ENCODE assay signal across 23 cellular contexts in the genomic region with DNA sequence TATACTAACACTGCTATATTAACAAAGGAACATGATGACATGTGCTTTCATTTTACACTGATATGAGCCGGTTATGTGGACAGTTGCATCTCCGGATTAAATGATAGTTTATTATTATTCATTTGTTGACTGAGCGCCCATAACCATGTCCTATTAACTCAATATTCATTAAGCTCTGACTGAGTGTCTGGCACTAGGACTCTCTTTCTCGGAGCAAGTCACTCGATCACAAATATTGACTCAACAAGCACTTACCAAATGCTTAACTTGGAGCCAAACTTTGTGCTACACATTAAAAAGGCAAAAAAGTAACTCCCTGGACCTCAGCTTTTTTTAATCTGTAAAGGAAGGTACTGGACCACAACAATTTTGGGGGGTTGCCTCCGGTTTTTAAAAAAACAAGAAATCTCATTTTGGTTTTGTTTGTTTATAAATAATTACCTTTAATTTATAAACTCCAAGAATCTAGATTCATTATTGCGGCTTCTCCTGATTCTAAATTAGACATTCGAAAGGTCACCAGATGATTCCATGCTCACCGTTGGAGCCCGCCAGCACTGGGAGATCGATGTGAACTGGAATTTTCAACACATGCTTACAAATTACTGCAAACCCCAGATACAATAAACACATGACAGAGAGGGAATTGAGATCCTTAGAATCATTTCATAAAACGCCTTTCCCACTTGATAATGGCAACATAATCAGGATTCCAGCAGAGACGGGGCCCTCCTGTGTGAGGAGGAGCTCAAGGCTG. TPM values are rescaled to one million over a fixed set of nuclear protein-coding genes. Genes with fewer than 3 reads are reported as not detected.
DNase-seq lines count a peak whose midpoint lies in the region; ATAC-seq, FAIRE-seq and TF ChIP-seq lines count a peak whose summit lies in the region.
"Had no signal": no experiment of that assay in that cellular context is flagged by ENCODE, and none has a peak within 500 bp of the region (broad histone marks: within the 10 kb centered on the region; RNA-seq: fewer than 3 reads in every experiment).

No MANE protein-coding gene starts in this region.

- H3K9me2 ChIP-seq in GM23248 (ENCODE audit: insufficient read depth) = no peaks in the 10 kb centered on the region

- no peaks in the 10 kb centered on the region for H3K79me2 ChIP-seq in GM23248 (ENCODE audit: insufficient read depth)

- H3K36me3 Mint-ChIP-seq in mesothelial cell of epicardium = no peaks in the 10 kb centered on the region
- H3K36me3 Mint-ChIP-seq: CD14-positive monocyte; CD4-positive, alpha-beta memory T cell had no signal

- peaks cover 53% of the 10 kb centered on the region for H3K4me1 Mint-ChIP-seq in mesothelial cell of epicardium
- H3K4me1 Mint-ChIP-seq: CD14-positive monocyte; CD4-positive, alpha-beta memory T cell had no signal

- no peak overlapping the region for H3K9ac ChIP-seq in GM23248
- H3K9ac ChIP-seq: BLaER1 had no signal

- H3K36me3 ChIP-seq in pancreas (no peaks in the 10 kb centered on the region), GM23248 (ENCODE audit: low read depth) (no peaks in the 10 kb centered on the region)
- H3K36me3 ChIP-seq: BLaER1 had no signal

- no peak overlapping the region for H3K4me2 ChIP-seq in GM23248 (ENCODE audit: unreplicated experiment)
- H3K4me2 ChIP-seq: BLaER1 had no signal

- H3K4me3 Mint-ChIP-seq in mesothelial cell of epicardium = no peak overlapping the region
- H3K4me3 Mint-ChIP-seq: CD4-positive, alpha-beta memory T cell; H9 had no signal

- H3K27me3 Mint-ChIP-seq in mesothelial cell of epicardium (ENCODE audit: low read depth) = no peaks in the 10 kb centered on the region

- FAIRE-seq in TTC549 (lab: Jason Lieb, UNC) (peak; percentile 71), pancreas (lab: Jason Lieb, UNC) (no peak)
- FAIRE-seq: GM12892, GM18507, H1, HTR-8/SVneo had no signal

- no peaks in the 10 kb centered on the region for H3F3A ChIP-seq in GM23248 (ENCODE audit: insufficient read depth)

- H3K4me3 ChIP-seq in pancreas = no peak overlapping the region
- H3K4me3 ChIP-seq in GM23248 = no peak overlapping the region
- H3K4me3 ChIP-seq: BLaER1 had no signal

- H3K27ac Mint-ChIP-seq in mesothelial cell of epicardium = peak overlapping the region; percentile 47
- H3K27ac Mint-ChIP-seq: CD14-positive monocyte; CD4-positive, alpha-beta memory T cell; H9 had no signal

- H3K9me3 ChIP-seq in pancreas = no peaks in the 10 kb centered on the region
- no peaks in the 10 kb centered on the region for H3K9me3 ChIP-seq in GM23248 (ENCODE audit: low read depth)
- H3K9me3 ChIP-seq: BLaER1 had no signal

- in situ Hi-C loops in GM23248 (cut with MboI) = no loop called here

- peaks cover 6% of the 10 kb centered on the region for H3K9me3 Mint-ChIP-seq in mesothelial cell of epicardium
- H3K9me3 Mint-ChIP-seq: H9 had no signal

- no peak overlapping the region for H2AFZ ChIP-seq in GM23248

- WGBS in pancreas, 2 donors = 60 to 63% methylated on average over 13 of the region's 13 CpGs
- WGBS in GM23248 (ENCODE audit: low coverage in 1 of 2, low lambda C conversion rate in 2 of 2, missing lambda C conversion rate in 2 of 2), 2 experiments = 44 to 46% methylated on average over 13 of the region's 13 CpGs

- intact Hi-C loops in pancreas (cut with DNase I) = no loop called here

- peak overlapping the region; percentile 63 for H3K27ac ChIP-seq in 22Rv1
- H3K27ac ChIP-seq in pancreas = no peak overlapping the region
- no peak overlapping the region for H3K27ac ChIP-seq in GM23248
- H3K27ac ChIP-seq: BLaER1 had no signal

- peak; percentile 3 for DNase-seq in NCI-H2227 (lab: John Stamatoyannopoulos, UW; ENCODE audit: unreplicated experiment)
- no peak for DNase-seq in NCI-H2227 treated with DMSO at 0.1 percent for 48 hours (lab: John Stamatoyannopoulos, UW)
- no peak for DNase-seq in mesothelial cell of epicardium (ENCODE audit: low spot score in 2 of 2, unreplicated experiment in 2 of 2)
- DNase-seq in NCI-H1694 (lab: John Stamatoyannopoulos, UW) = no peak
- DNase-seq in pancreas = no peak
- DNase-seq in GM23248 = no peak
- DNase-seq: 8988T; CD4-positive, alpha-beta memory T cell; DMS153; DMS79; GDM1; H9 had no signal

- H3K4me1 ChIP-seq in pancreas (no peaks in the 10 kb centered on the region), GM23248 (ENCODE audit: insufficient read depth) (no peaks in the 10 kb centered on the region)
- H3K4me1 ChIP-seq: BLaER1 had no signal

- ATAC-seq in pancreas = no peak

- H4K20me1 ChIP-seq in GM23248 (ENCODE audit: insufficient read depth) = no peaks in the 10 kb centered on the region
- H4K20me1 ChIP-seq: BLaER1 had no signal

- H3K27me3 ChIP-seq in pancreas = no peaks in the 10 kb centered on the region
- peaks cover 38% of the 10 kb centered on the region for H3K27me3 ChIP-seq in GM23248 (replicated peaks; ENCODE audit: insufficient read depth)
- H3K27me3 ChIP-seq: BLaER1 had no signal

- TF ChIP-seq CTCF in 22Rv1 (IDR thresholded peaks at IDR 0.05) (no peak), mesothelial cell of epicardium (IDR thresholded peaks at IDR 0.05; ENCODE audit: unreplicated experiment) (no peak), pancreas (IDR thresholded peaks at IDR 0.05) (no peak)

RNA-seq across cellular contexts. Expression of a gene that starts 8.9 kb away (rescaled TPM):
- total RNA-seq in mesothelial cell of epicardium = not detected in 3 replicates
- not detected for total RNA-seq in pancreas
- not detected for polyA plus RNA-seq in pancreas
- total RNA-seq in GM23248 (2014; rRNA removed; shearing (Covaris generic)) = not detected in 2 replicates
- polyA plus RNA-seq in GM23248 (2016; fragmentation: Nextera tagmentation; extraction: Ambion mirVana) = not detected in 2 replicates
- total RNA-seq: A673; CD4-positive, alpha-beta memory T cell; Daoy; H1; H9 had no signal
- polyA plus RNA-seq: AG04450; CD14-positive monocyte; CD4-positive, alpha-beta memory T cell; H1 had no signal
